Comparison of ENCODE assay signal across 20 cellular contexts in genomic region chr5:133293953-133294352, GRCh38.
A peak's percentile ranks its signal among the peaks of the same experiment; 100 is the strongest.
DNase-seq lines count a peak whose midpoint lies in the region; ATAC-seq lines count a peak whose summit lies in the region.
"Had no signal": no experiment of that assay in that cellular context is flagged by ENCODE, and none has a peak within 500 bp of the region (broad histone marks: within the 10 kb centered on the region; RNA-seq: fewer than 3 reads in every experiment).

No MANE protein-coding gene starts in this region.

- H3K36me3 ChIP-seq in BLaER1 treated with 17β-estradiol and CSF1 and Interleukin-3, amounts not matched to agents 10 nM and 100 nM: no peaks in the 10 kb centered on the region

- no peak overlapping the region for H3K4me3 ChIP-seq in BLaER1 treated with 17β-estradiol and CSF1 and Interleukin-3, amounts not matched to agents 10 nM and 100 nM
- H3K4me3 ChIP-seq: GM23338 had no signal

- H4K20me1 ChIP-seq in BLaER1 treated with 17β-estradiol and CSF1 and Interleukin-3, amounts not matched to agents 10 nM and 100 nM: no peaks in the 10 kb centered on the region

- peaks cover 0 to 36% (median 23%) of the 10 kb centered on the region in 10 experiments; a peak in 14 of 20 replicates for H3K4me1 ChIP-seq in BLaER1 treated with 17β-estradiol and CSF1 and Interleukin-3, amounts not matched to agents 10 nM and 100 nM
- H3K4me1 ChIP-seq: Caco-2 had no signal

- no peaks in the 10 kb centered on the region for H3K9me3 ChIP-seq in BLaER1 treated with 17β-estradiol and CSF1 and Interleukin-3, amounts not matched to agents 10 nM and 100 nM (replicated peaks in 1 of 11)
- H3K9me3 ChIP-seq: Caco-2, SK-N-SH had no signal

- H3K27ac ChIP-seq in BLaER1 treated with 17β-estradiol and CSF1 and Interleukin-3, amounts not matched to agents 10 nM and 100 nM: no peak overlapping the region
- H3K27ac ChIP-seq: C4-2B had no signal

- DNase-seq in DMS79 treated with DMSO at 0.1 percent for 48 hours (lab: John Stamatoyannopoulos, UW) (peak; percentile 4), DMS79 (lab: John Stamatoyannopoulos, UW) (no peak), NCI-H146 treated with DMSO at 0.1 percent for 48 hours (lab: John Stamatoyannopoulos, UW; ENCODE audit: unreplicated experiment) (peak; percentile 2), NCI-H774 (lab: John Stamatoyannopoulos, UW) (peak; percentile 52), AG08396 (ENCODE audit: low spot score) (no peak)
- DNase-seq: Caco-2, GF-D8, KBM-7, NCI-H187, NCI-H226, NCI-H526 treated with DMSO at 0.1 percent for 48 hours, SHP77, SK-N-SH, T-cell, T-helper 9 cell had no signal

- H3K4me2 ChIP-seq in BLaER1 treated with 17β-estradiol and CSF1 and Interleukin-3, amounts not matched to agents 10 nM and 100 nM: peak overlapping the region in 8 of 11 experiments; percentile 12 to 59 (median 39); a peak in 12 of 22 replicates
- H3K4me2 ChIP-seq: GM23338, SK-N-SH had no signal

- ATAC-seq in HG02973 (IDR thresholded peaks at IDR 0.05; ENCODE audit: unreplicated experiment) (no peak), GM18861 (IDR thresholded peaks at IDR 0.05; ENCODE audit: unreplicated experiment) (no peak)
- ATAC-seq: GM23338, T-cell had no signal

- H3K9ac ChIP-seq in BLaER1 treated with 17β-estradiol and CSF1 and Interleukin-3, amounts not matched to agents 10 nM and 100 nM: no peak overlapping the region
- H3K9ac ChIP-seq: SK-N-SH had no signal

- no peaks in the 10 kb centered on the region for H3K27me3 ChIP-seq in BLaER1 treated with 17β-estradiol and CSF1 and Interleukin-3, amounts not matched to agents 10 nM and 100 nM

Comparison
In these comparisons a context has a peak if more than half of its experiments do, and no peak if none do; other contexts are left out.
1. DNase-seq: peak in DMS79 treated with DMSO at 0.1 percent for 48 hours (single experiment), NCI-H146 treated with DMSO at 0.1 percent for 48 hours (single experiment) and NCI-H774 (single experiment); none in DMS79 (single experiment) and AG08396 (single experiment).